ENCODE assay signal across 15 cellular contexts in the genomic region with DNA sequence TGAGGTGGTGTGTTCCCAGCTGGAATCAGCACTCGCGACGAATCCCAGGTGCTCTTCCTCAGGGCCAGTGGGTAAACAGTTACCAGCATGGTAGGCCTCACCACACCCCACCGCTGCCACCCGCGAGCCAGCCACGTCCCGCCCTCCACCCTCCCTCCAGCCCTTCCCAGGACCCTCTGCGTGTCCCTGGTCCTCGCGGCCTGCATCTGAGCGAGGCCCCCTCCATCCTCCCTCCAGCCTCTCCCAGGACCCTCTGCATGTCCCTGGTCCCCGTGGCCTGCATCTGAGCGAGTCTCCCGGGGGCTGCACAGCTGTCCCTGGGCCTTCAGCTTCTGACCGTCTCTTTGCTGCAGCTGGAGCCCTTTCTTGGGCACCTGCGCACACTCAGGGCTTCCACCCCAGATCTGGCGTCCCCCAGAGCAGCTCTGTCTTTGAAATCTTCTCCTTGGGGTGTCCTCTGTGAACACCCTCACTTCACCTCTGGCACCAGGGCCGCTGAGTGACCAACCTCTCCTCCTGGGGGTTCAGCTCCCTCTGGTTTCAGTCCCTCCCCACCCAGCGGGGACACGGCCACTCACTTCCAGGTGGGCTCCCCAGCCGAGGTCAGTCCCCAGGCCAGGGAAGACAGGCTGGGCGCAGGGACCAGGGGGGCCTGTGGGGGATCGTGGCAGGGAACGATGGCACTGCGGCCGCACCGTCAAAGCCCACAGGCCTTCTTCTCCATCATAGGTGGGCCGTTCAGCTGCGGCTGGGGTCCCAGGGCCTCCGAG. TPM values are rescaled to one million over a fixed set of nuclear protein-coding genes. Genes with fewer than 3 reads are reported as not detected.
DNase-seq lines count a peak whose midpoint lies in the region; ATAC-seq and TF ChIP-seq lines count a peak whose summit lies in the region.
"Had no signal": no experiment of that assay in that cellular context is flagged by ENCODE, and none has a peak within 500 bp of the region (broad histone marks: within the 10 kb centered on the region; RNA-seq: fewer than 3 reads in every experiment).

No MANE protein-coding gene starts in this region.

- H3K36me3 Mint-ChIP-seq in activated T-helper 2 cell treated with anti-CD3 and anti-CD28 coated beads, Interferon-gamma antibody, Interleukin-2, Interleukin-4, amounts not matched to agents 10 μg/mL and 5 μg/mL and 100 μg/mL, durations not matched to agents 14 hours and 24 hours and 36 hours (ENCODE audit: low read depth), result no peaks in the 10 kb centered on the region
- H3K36me3 Mint-ChIP-seq: CD4-positive, CD25-positive, alpha-beta regulatory T cell had no signal

- intact Hi-C loops in activated T-helper 2 cell treated with anti-CD3 and anti-CD28 coated beads, Interferon-gamma antibody, Interleukin-2, Interleukin-4, amounts not matched to agents 10 μg/mL and 5 μg/mL and 100 μg/mL, durations not matched to agents 14 hours and 24 hours and 36 hours (cut with micrococcal nuclease), result no loop called here
- intact Hi-C loops in sigmoid colon (cut with DNase I), result no loop called here

- H3K36me3 ChIP-seq in sigmoid colon, result no peaks in the 10 kb centered on the region

- no peak for ATAC-seq in GM19395 (IDR thresholded peaks at IDR 0.05; ENCODE audit: unreplicated experiment)
- ATAC-seq in HG03139 (IDR thresholded peaks at IDR 0.05; ENCODE audit: unreplicated experiment), result no peak
- ATAC-seq: Panc1 had no signal

- no peak for TF ChIP-seq POLR2A in sigmoid colon (IDR thresholded peaks at IDR 0.05)

- DNase-seq in AG20443 (ENCODE audit: low spot score) (peak; percentile 2), iPS-NIHi7 (ENCODE audit: extremely low spot score) (peak; percentile 4), sigmoid colon (peak; percentile 47), NCI-H146 treated with DMSO at 0.1 percent for 48 hours (lab: John Stamatoyannopoulos, UW; ENCODE audit: unreplicated experiment) (no peak), GOT3 (lab: John Stamatoyannopoulos, UW) (no peak)
- peak; percentile 6 for DNase-seq in activated T-helper 2 cell treated with anti-CD3 and anti-CD28 coated beads, Interferon-gamma antibody, Interleukin-2, Interleukin-4, amounts not matched to agents 10 μg/mL and 5 μg/mL and 100 μg/mL, durations not matched to agents 14 hours and 24 hours and 36 hours (ENCODE audit: low spot score)
- DNase-seq: CD4-positive, CD25-positive, alpha-beta regulatory T cell; DMS53; NCI-H2029 treated with DMSO at 0.1 percent for 48 hours; NCI-H510A; NCI-H82; SHP77 had no signal

- no peak overlapping the region for H3K4me3 ChIP-seq in sigmoid colon

- TF ChIP-seq EP300 in sigmoid colon (IDR thresholded peaks at IDR 0.05), result no peak

- H3K27me3 ChIP-seq in sigmoid colon, result no peaks in the 10 kb centered on the region

- H3K9me3 Mint-ChIP-seq in activated T-helper 2 cell treated with anti-CD3 and anti-CD28 coated beads, Interferon-gamma antibody, Interleukin-2, Interleukin-4, amounts not matched to agents 10 μg/mL and 5 μg/mL and 100 μg/mL, durations not matched to agents 14 hours and 24 hours and 36 hours, result no peaks in the 10 kb centered on the region

- no peak overlapping the region for H3K4me3 Mint-ChIP-seq in activated T-helper 2 cell treated with anti-CD3 and anti-CD28 coated beads, Interferon-gamma antibody, Interleukin-2, Interleukin-4, amounts not matched to agents 10 μg/mL and 5 μg/mL and 100 μg/mL, durations not matched to agents 14 hours and 24 hours and 36 hours (ENCODE audit: low read depth)
- H3K4me3 Mint-ChIP-seq: CD4-positive, CD25-positive, alpha-beta regulatory T cell had no signal

- WGBS in sigmoid colon, 2 donors, result 85 to 87% methylated on average over 31 of the region's 31 CpGs

- no peak overlapping the region for H3K27ac Mint-ChIP-seq in activated T-helper 2 cell treated with anti-CD3 and anti-CD28 coated beads, Interferon-gamma antibody, Interleukin-2, Interleukin-4, amounts not matched to agents 10 μg/mL and 5 μg/mL and 100 μg/mL, durations not matched to agents 14 hours and 24 hours and 36 hours
- H3K27ac Mint-ChIP-seq: CD4-positive, CD25-positive, alpha-beta regulatory T cell had no signal

- TF ChIP-seq CTCF in sigmoid colon (IDR thresholded peaks at IDR 0.05), result no peak

- H3K4me1 ChIP-seq in sigmoid colon, result peaks cover 0 to 14% (median 9%) of the 10 kb centered on the region in 4 donors

- H3K27me3 Mint-ChIP-seq in activated T-helper 2 cell treated with anti-CD3 and anti-CD28 coated beads, Interferon-gamma antibody, Interleukin-2, Interleukin-4, amounts not matched to agents 10 μg/mL and 5 μg/mL and 100 μg/mL, durations not matched to agents 14 hours and 24 hours and 36 hours (ENCODE audit: low read depth), result peaks cover 1% of the 10 kb centered on the region
- H3K27me3 Mint-ChIP-seq: CD4-positive, CD25-positive, alpha-beta regulatory T cell had no signal

- H3K4me1 Mint-ChIP-seq in activated T-helper 2 cell treated with anti-CD3 and anti-CD28 coated beads, Interferon-gamma antibody, Interleukin-2, Interleukin-4, amounts not matched to agents 10 μg/mL and 5 μg/mL and 100 μg/mL, durations not matched to agents 14 hours and 24 hours and 36 hours (ENCODE audit: low read depth), result no peaks in the 10 kb centered on the region
- H3K4me1 Mint-ChIP-seq: CD4-positive, CD25-positive, alpha-beta regulatory T cell had no signal

- no peak overlapping the region for H3K27ac ChIP-seq in sigmoid colon

- no peaks in the 10 kb centered on the region for H3K9me3 ChIP-seq in sigmoid colon

RNA-seq across cellular contexts. Expression of a gene that starts 57.8 kb away (rescaled TPM):
- total RNA-seq in activated T-helper 2 cell treated with anti-CD3 and anti-CD28 coated beads, Interferon-gamma antibody, Interleukin-2, Interleukin-4, amounts not matched to agents 10 μg/mL and 5 μg/mL and 100 μg/mL, durations not matched to agents 14 hours and 24 hours and 36 hours, result 2.2 TPM in 2 replicates
- total RNA-seq in sigmoid colon, result 1,000 to 10,000 TPM in 2 of 4 donors, 100 to 1,000 TPM in 2; 570 to 1,745 (median 1,082) TPM
- polyA plus RNA-seq in sigmoid colon, result 100 to 1,000 TPM in 1 of 3 donors, 10 to 100 TPM in 2; 14.3 to 233 (median 37.8) TPM

RNA-seq across cellular contexts. Expression of a gene that starts 58.5 kb away (rescaled TPM):
- total RNA-seq in activated T-helper 2 cell treated with anti-CD3 and anti-CD28 coated beads, Interferon-gamma antibody, Interleukin-2, Interleukin-4, amounts not matched to agents 10 μg/mL and 5 μg/mL and 100 μg/mL, durations not matched to agents 14 hours and 24 hours and 36 hours, result 0.23 and 0.37 TPM in 2 replicates
- 1,000 to 10,000 TPM in 2 of 4 donors, 100 to 1,000 TPM in 2; 622 to 1,755 (median 1,184) TPM for total RNA-seq in sigmoid colon
- polyA plus RNA-seq in sigmoid colon, result 100 to 1,000 TPM in 1 of 3 donors, 10 to 100 TPM in 2; 14.3 to 131 (median 28.2) TPM

Comparison
In these comparisons a context has a peak if more than half of its experiments do, and no peak if none do; other contexts are left out.
1. DNase-seq: peak in AG20443 (single experiment), activated T-helper 2 cell treated with anti-CD3 and anti-CD28 coated beads, Interferon-gamma antibody, Interleukin-2, Interleukin-4, amounts not matched to agents 10 μg/mL and 5 μg/mL and 100 μg/mL, durations not matched to agents 14 hours and 24 hours and 36 hours (single experiment), iPS-NIHi7 (single experiment) and sigmoid colon (single experiment); none in NCI-H146 treated with DMSO at 0.1 percent for 48 hours (single experiment) and GOT3 (single experiment).
2. RNA of a gene that starts 57.8 kb away (total RNA-seq): 570 to 1,745 TPM in sigmoid colon; 2.2 TPM in activated T-helper 2 cell treated with anti-CD3 and anti-CD28 coated beads, Interferon-gamma antibody, Interleukin-2, Interleukin-4, amounts not matched to agents 10 μg/mL and 5 μg/mL and 100 μg/mL, durations not matched to agents 14 hours and 24 hours and 36 hours; every median in the first group is over 100 times any median in the second.
3. RNA of a gene that starts 58.5 kb away (total RNA-seq): 622 to 1,755 TPM in sigmoid colon; 0.23 to 0.37 TPM in activated T-helper 2 cell treated with anti-CD3 and anti-CD28 coated beads, Interferon-gamma antibody, Interleukin-2, Interleukin-4, amounts not matched to agents 10 μg/mL and 5 μg/mL and 100 μg/mL, durations not matched to agents 14 hours and 24 hours and 36 hours; every median in the first group is over 100 times any median in the second.